In the genomic region with DNA sequence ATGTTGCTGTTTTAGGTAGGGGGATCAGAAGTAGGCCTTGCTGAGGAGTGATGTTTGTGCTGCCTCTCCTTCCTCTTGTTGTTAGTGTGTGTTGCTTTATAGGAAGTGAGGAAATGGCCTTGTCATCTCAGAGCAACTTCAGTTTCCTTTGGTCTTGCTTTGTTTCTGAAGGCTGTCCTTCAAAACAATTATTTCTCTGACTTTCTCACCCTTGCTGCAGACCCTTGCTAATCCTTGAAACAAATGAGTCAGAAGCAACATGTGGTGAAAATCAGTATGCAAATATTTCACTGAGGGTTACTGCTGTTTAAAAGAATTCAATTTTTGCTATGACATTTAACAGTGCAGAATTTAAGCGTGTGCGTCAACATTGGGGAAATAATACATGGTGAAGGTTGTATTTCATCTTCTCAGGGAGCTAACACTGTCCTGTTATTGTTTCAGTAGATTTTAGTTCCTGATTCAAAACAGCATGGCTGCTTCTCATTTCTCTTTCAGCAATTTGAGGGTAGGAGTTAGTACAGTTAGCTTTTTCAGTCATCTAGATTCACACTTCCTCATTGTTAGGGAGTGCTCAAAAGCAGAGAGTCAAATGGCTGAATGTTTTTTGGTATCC, we compare ENCODE assay signal across 9 cellular contexts. TPM values are rescaled to one million over a fixed set of nuclear protein-coding genes. Genes with fewer than 3 reads are reported as not detected.
A peak's percentile ranks its signal among the peaks of the same experiment; 100 is the strongest.
DNase-seq lines count a peak whose midpoint lies in the region; ATAC-seq and TF ChIP-seq lines count a peak whose summit lies in the region.
"Had no signal": no experiment of that assay in that cellular context is flagged by ENCODE, and none has a peak within 500 bp of the region (broad histone marks: within the 10 kb centered on the region; RNA-seq: fewer than 3 reads in every experiment).

No MANE protein-coding gene starts in this region.

- H3K27me3 ChIP-seq in aorta (ENCODE audit: control insufficient read depth in 1 of 2, insufficient read depth in 2 of 2, low read length in 1 of 2): no peaks in the 10 kb centered on the region

- H3K4me1 ChIP-seq in aorta (ENCODE audit: control insufficient read depth in 1 of 2, insufficient read depth in 2 of 2, low read length in 2 of 2): no peaks in the 10 kb centered on the region

- peak; percentile 87 for ATAC-seq in GM18861 (IDR thresholded peaks at IDR 0.05; ENCODE audit: unreplicated experiment)
- ATAC-seq in HG02588 (IDR thresholded peaks at IDR 0.05; ENCODE audit: unreplicated experiment): peak; percentile 91
- ATAC-seq in aorta (ENCODE audit: low FRiP score): no peak

- intact Hi-C loops in aorta (cut with DNase I): no loop called here

- H3K36me3 ChIP-seq in aorta (ENCODE audit: control insufficient read depth in 1 of 2, insufficient read depth in 2 of 2, low read length in 1 of 2): peaks cover 0 to 2% of the 10 kb centered on the region in 2 donors

- 88 to 96% methylated on average over 2 of the region's 2 CpGs for WGBS in aorta, 2 donors

- no peak overlapping the region for H3K27ac ChIP-seq in aorta (ENCODE audit: low read depth in 1 of 2, low read length in 2 of 2)

- TF ChIP-seq CTCF in NB4 (IDR thresholded peaks at IDR 0.05; ENCODE audit: low read depth, low read length): no peak

- H3K4me3 ChIP-seq in NB4 (ENCODE audit: low read depth, low read length): no peak overlapping the region
- H3K4me3 ChIP-seq in aorta (ENCODE audit: low read length in 2 of 2): no peak overlapping the region

- peak; percentile 33 for DNase-seq in NB4 (ENCODE audit: low read depth)
- peak; percentile 39 for DNase-seq in glomerular visceral epithelial cell (ENCODE audit: extremely low spot score)
- DNase-seq in NCI-H510A (lab: John Stamatoyannopoulos, UW): no peak
- DNase-seq in activated CD4-positive, CD25-positive, alpha-beta regulatory T cell (lab: John Stamatoyannopoulos, UW): no peak
- DNase-seq in NCI-H524 (lab: John Stamatoyannopoulos, UW): no peak
- no peak for DNase-seq in aorta
- DNase-seq: left cardiac atrium had no signal

- TF ChIP-seq POLR2A in NB4 (IDR thresholded peaks at IDR 0.05; ENCODE audit: extremely low read depth, insufficient read length): no peak

- H3K9me3 ChIP-seq in aorta (ENCODE audit: control insufficient read depth, low read length): no peaks in the 10 kb centered on the region

RNA-seq across cellular contexts. Expression of gene RNF144B, which starts 13.8 kb away (rescaled TPM):
- total RNA-seq in aorta: 10 to 100 TPM; 24.2 to 35.9 TPM
- polyA plus RNA-seq in aorta: 1 to 10 TPM; 4.9 to 6.2 TPM

Comparison
In these comparisons a context has a peak if more than half of its experiments do, and no peak if none do; other contexts are left out.
1. DNase-seq: peak in NB4 (single experiment) and glomerular visceral epithelial cell (single experiment); none in NCI-H510A (single experiment), activated CD4-positive, CD25-positive, alpha-beta regulatory T cell (0 of 4), NCI-H524 (0 of 2) and aorta (0 of 2).